In the genomic region with DNA sequence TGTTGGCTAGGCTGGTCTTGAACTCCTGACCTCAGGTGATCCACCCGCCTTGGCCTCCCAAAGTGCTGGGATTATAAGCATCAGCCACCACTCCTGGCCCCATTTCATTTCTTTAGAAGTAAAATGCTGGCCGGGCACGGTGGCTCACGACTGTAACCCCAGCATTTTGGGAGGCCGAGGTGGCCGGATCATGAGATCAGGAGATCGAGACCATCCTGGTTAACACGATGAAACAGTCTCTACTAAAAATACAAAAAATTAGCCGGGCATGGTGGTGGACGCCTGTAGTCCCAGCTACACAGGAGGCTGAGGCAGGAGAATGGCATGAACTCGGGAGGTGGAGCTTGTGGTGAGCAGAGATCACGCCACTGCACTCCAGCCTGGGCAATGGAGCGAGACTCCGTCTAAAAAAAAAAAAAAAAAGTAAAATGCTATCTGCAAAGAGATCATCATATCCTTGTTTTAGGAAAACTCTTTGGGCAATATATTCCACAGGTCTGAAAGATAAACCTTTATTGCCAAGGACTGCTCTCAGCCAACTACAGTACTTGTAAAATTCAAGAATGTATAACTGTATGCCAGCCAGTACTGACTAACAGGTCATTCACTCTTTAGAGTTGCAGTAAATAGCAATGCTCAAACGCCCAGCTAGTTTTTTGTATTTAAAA, we compare ENCODE assay signal across 23 cellular contexts. TPM values are rescaled to one million over a fixed set of nuclear protein-coding genes. Genes with fewer than 3 reads are reported as not detected.
A peak's percentile ranks its signal among the peaks of the same experiment; 100 is the strongest.
DNase-seq lines count a peak whose midpoint lies in the region; ATAC-seq and TF ChIP-seq lines count a peak whose summit lies in the region.
"Had no signal": no experiment of that assay in that cellular context is flagged by ENCODE, and none has a peak within 500 bp of the region (broad histone marks: within the 10 kb centered on the region; RNA-seq: fewer than 3 reads in every experiment).

No MANE protein-coding gene starts in this region.

- H3K4me3 Mint-ChIP-seq in HFFc6: peak overlapping the region; percentile 32; the same call in 1 of the 2 replicates
- H3K4me3 Mint-ChIP-seq in activated T-helper 2 cell treated with anti-CD3 and anti-CD28 coated beads, Interferon-gamma antibody, Interleukin-2, Interleukin-4, amounts not matched to agents 10 μg/mL and 5 μg/mL and 100 μg/mL, durations not matched to agents 14 hours and 24 hours and 36 hours (ENCODE audit: low read depth): no peak overlapping the region
- no peak overlapping the region for H3K4me3 Mint-ChIP-seq in activated T-cell treated with anti-CD3 and anti-CD28 coated beads, Interleukin-2, amount 50 U/mL, for 72 hours
- H3K4me3 Mint-ChIP-seq: CD4-positive, alpha-beta memory T cell; neural progenitor cell; stimulated activated effector memory CD8-positive, alpha-beta T cell treated with anti-CD3 and anti-CD28 coated beads, Interleukin-12 subunit alpha, Interleukin-12 subunit beta, amount 100 ng/mL, for 72 hours; type B pancreatic cell had no signal

- H3K27me3 ChIP-seq in muscle layer of colon (ENCODE audit: control insufficient read depth in 1 of 2, insufficient read depth in 2 of 2, low read length in 2 of 2): peaks cover 0 to 9% of the 10 kb centered on the region in 2 donors
- H3K27me3 ChIP-seq: neural progenitor cell, SJCRH30 had no signal

- peaks cover 49% of the 10 kb centered on the region for H3K4me1 Mint-ChIP-seq in HFFc6 (ENCODE audit: low read depth)
- H3K4me1 Mint-ChIP-seq in activated T-helper 2 cell treated with anti-CD3 and anti-CD28 coated beads, Interferon-gamma antibody, Interleukin-2, Interleukin-4, amounts not matched to agents 10 μg/mL and 5 μg/mL and 100 μg/mL, durations not matched to agents 14 hours and 24 hours and 36 hours (ENCODE audit: low read depth): peaks cover 9% of the 10 kb centered on the region
- peaks cover 11% of the 10 kb centered on the region for H3K4me1 Mint-ChIP-seq in activated T-cell treated with anti-CD3 and anti-CD28 coated beads, Interleukin-2, amount 50 U/mL, for 72 hours (ENCODE audit: low read depth)

- H3K4me3 ChIP-seq in AG09309 (ENCODE audit: control insufficient read depth, low read depth, low read length) (no peak overlapping the region), muscle layer of colon (ENCODE audit: low read depth in 1 of 2, low read length in 2 of 2) (no peak overlapping the region)
- H3K4me3 ChIP-seq: HAP-1, K562, neural progenitor cell, SJCRH30 had no signal

- H3K9ac ChIP-seq in muscle layer of colon (ENCODE audit: low read length): no peak overlapping the region
- H3K9ac ChIP-seq: neural progenitor cell had no signal

- TF ChIP-seq CTCF in AG09309 (IDR thresholded peaks at IDR 0.05; ENCODE audit: control insufficient read depth, insufficient read depth, low read depth, low read length, missing control alignments): no peak
- TF ChIP-seq CTCF in HFFc6 (IDR thresholded peaks at IDR 0.05): no peak

- H3K4me1 ChIP-seq in muscle layer of colon (ENCODE audit: insufficient read depth, low read length): no peaks in the 10 kb centered on the region

- no peaks in the 10 kb centered on the region for H3K36me3 ChIP-seq in muscle layer of colon (ENCODE audit: insufficient read depth, low read length)
- H3K36me3 ChIP-seq: neural progenitor cell had no signal

- no peak for ATAC-seq in activated T-cell treated with anti-CD3 and anti-CD28 coated beads, Interleukin-2, amount 50 U/mL, for 72 hours (replicated peaks in 1 of 2)
- ATAC-seq: K562; stimulated activated effector memory CD8-positive, alpha-beta T cell treated with anti-CD3 and anti-CD28 coated beads, Interleukin-12 subunit alpha, Interleukin-12 subunit beta, amount 100 ng/mL, for 72 hours had no signal

- DNase-seq in AG09309 (ENCODE audit: low read depth) (peak; percentile 42), HFFc6 (peak; percentile 25), ecto neural progenitor cell (ENCODE audit: low spot score) (no peak), SW480 (ENCODE audit: low spot score) (no peak)
- no peak for DNase-seq in activated T-helper 2 cell treated with anti-CD3 and anti-CD28 coated beads, Interferon-gamma antibody, Interleukin-2, Interleukin-4, amounts not matched to agents 10 μg/mL and 5 μg/mL and 100 μg/mL, durations not matched to agents 14 hours and 24 hours and 36 hours (ENCODE audit: low spot score)
- no peak for DNase-seq in activated CD8-positive, alpha-beta memory T cell treated with anti-CD3 and anti-CD28 coated beads, Interleukin-2, amount 50 U/mL, for 48 hours
- DNase-seq in activated T-cell treated with anti-CD3 and anti-CD28 coated beads, Interleukin-2, amount 50 U/mL, for 72 hours: no peak
- DNase-seq: activated CD4-positive, alpha-beta T cell treated with anti-CD3 and anti-CD28 coated beads for 1 hour; activated gamma-delta T cell treated with Interleukin-2 at 50 U/mL for 16 hours; CD4-positive, alpha-beta memory T cell; DMS79 treated with DMSO at 0.1 percent for 48 hours; effector CD8-positive, alpha-beta T cell; NCI-H1092; NCI-H524; SJCRH30 had no signal

- intact Hi-C loops in activated T-helper 2 cell treated with anti-CD3 and anti-CD28 coated beads, Interferon-gamma antibody, Interleukin-2, Interleukin-4, amounts not matched to agents 10 μg/mL and 5 μg/mL and 100 μg/mL, durations not matched to agents 14 hours and 24 hours and 36 hours (cut with micrococcal nuclease): loop anchor here (5.0 kb wide), 1 partner anchor 49 kb away; no protein-coding TSS in a partner anchor

- no peaks in the 10 kb centered on the region for H3K9me3 Mint-ChIP-seq in HFFc6
- H3K9me3 Mint-ChIP-seq in activated T-helper 2 cell treated with anti-CD3 and anti-CD28 coated beads, Interferon-gamma antibody, Interleukin-2, Interleukin-4, amounts not matched to agents 10 μg/mL and 5 μg/mL and 100 μg/mL, durations not matched to agents 14 hours and 24 hours and 36 hours: no peaks in the 10 kb centered on the region
- H3K9me3 Mint-ChIP-seq in activated T-cell treated with anti-CD3 and anti-CD28 coated beads, Interleukin-2, amount 50 U/mL, for 72 hours: no peaks in the 10 kb centered on the region
- H3K9me3 Mint-ChIP-seq: CD4-positive, alpha-beta memory T cell; neural progenitor cell; stimulated activated effector memory CD8-positive, alpha-beta T cell treated with anti-CD3 and anti-CD28 coated beads, Interleukin-12 subunit alpha, Interleukin-12 subunit beta, amount 100 ng/mL, for 72 hours; type B pancreatic cell had no signal

- H3K27ac Mint-ChIP-seq in HFFc6: no peak overlapping the region
- peak overlapping the region; percentile 22 for H3K27ac Mint-ChIP-seq in activated T-helper 2 cell treated with anti-CD3 and anti-CD28 coated beads, Interferon-gamma antibody, Interleukin-2, Interleukin-4, amounts not matched to agents 10 μg/mL and 5 μg/mL and 100 μg/mL, durations not matched to agents 14 hours and 24 hours and 36 hours
- H3K27ac Mint-ChIP-seq in activated T-cell treated with anti-CD3 and anti-CD28 coated beads, Interleukin-2, amount 50 U/mL, for 72 hours: no peak overlapping the region
- H3K27ac Mint-ChIP-seq: CD4-positive, alpha-beta memory T cell; neural progenitor cell; stimulated activated effector memory CD8-positive, alpha-beta T cell treated with anti-CD3 and anti-CD28 coated beads, Interleukin-12 subunit alpha, Interleukin-12 subunit beta, amount 100 ng/mL, for 72 hours; type B pancreatic cell had no signal

- no peaks in the 10 kb centered on the region for H3K9me3 ChIP-seq in muscle layer of colon (ENCODE audit: low read length)
- H3K9me3 ChIP-seq: HAP-1, SJCRH30 had no signal

- peaks cover 3% of the 10 kb centered on the region for H3K27me3 Mint-ChIP-seq in HFFc6 (ENCODE audit: insufficient read depth)
- peaks cover 35% of the 10 kb centered on the region for H3K27me3 Mint-ChIP-seq in activated T-helper 2 cell treated with anti-CD3 and anti-CD28 coated beads, Interferon-gamma antibody, Interleukin-2, Interleukin-4, amounts not matched to agents 10 μg/mL and 5 μg/mL and 100 μg/mL, durations not matched to agents 14 hours and 24 hours and 36 hours (ENCODE audit: low read depth)
- peaks cover 33% of the 10 kb centered on the region for H3K27me3 Mint-ChIP-seq in activated T-cell treated with anti-CD3 and anti-CD28 coated beads, Interleukin-2, amount 50 U/mL, for 72 hours (ENCODE audit: low read depth)

- peaks cover 21% of the 10 kb centered on the region for H3K36me3 Mint-ChIP-seq in HFFc6 (ENCODE audit: low read depth)
- H3K36me3 Mint-ChIP-seq in activated T-helper 2 cell treated with anti-CD3 and anti-CD28 coated beads, Interferon-gamma antibody, Interleukin-2, Interleukin-4, amounts not matched to agents 10 μg/mL and 5 μg/mL and 100 μg/mL, durations not matched to agents 14 hours and 24 hours and 36 hours (ENCODE audit: low read depth): no peaks in the 10 kb centered on the region
- peaks cover 0 to 2% of the 10 kb centered on the region in 2 donors for H3K36me3 Mint-ChIP-seq in activated T-cell treated with anti-CD3 and anti-CD28 coated beads, Interleukin-2, amount 50 U/mL, for 72 hours (ENCODE audit: insufficient read depth in 2 of 2)
- H3K36me3 Mint-ChIP-seq: CD4-positive, alpha-beta memory T cell; type B pancreatic cell had no signal

- H3K27ac ChIP-seq in muscle layer of colon (ENCODE audit: low read depth, low read length): peak overlapping the region; percentile 61
- H3K27ac ChIP-seq: neural progenitor cell, SJCRH30 had no signal

RNA-seq across cellular contexts. Expression of a gene that starts 3.8 kb away (rescaled TPM):
- 10 to 100 TPM; 47.3 to 71.3 (median 59.3) TPM for total RNA-seq in HFFc6 (2021; fragmentation: NEBNext Ultra II Directional; extraction: Animal tissue kit (Norgen Biotek cat#: 25700))
- total RNA-seq in activated T-helper 2 cell treated with anti-CD3 and anti-CD28 coated beads, Interferon-gamma antibody, Interleukin-2, Interleukin-4, amounts not matched to agents 10 μg/mL and 5 μg/mL and 100 μg/mL, durations not matched to agents 14 hours and 24 hours and 36 hours: 8.2 and 9.4 TPM in 2 replicates
- total RNA-seq in activated T-cell treated with anti-CD3 and anti-CD28 coated beads, Interleukin-2, amount 50 U/mL, for 72 hours: 1 to 10 TPM; 2.3 to 4.7 TPM
- total RNA-seq: CD4-positive, alpha-beta memory T cell had no signal

RNA-seq across cellular contexts. Expression of a gene that starts 21.4 kb away (rescaled TPM):
- total RNA-seq in HFFc6 (2021; fragmentation: NEBNext Ultra II Directional; extraction: Animal tissue kit (Norgen Biotek cat#: 25700)): not detected
- not detected in 2 replicates for total RNA-seq in activated T-helper 2 cell treated with anti-CD3 and anti-CD28 coated beads, Interferon-gamma antibody, Interleukin-2, Interleukin-4, amounts not matched to agents 10 μg/mL and 5 μg/mL and 100 μg/mL, durations not matched to agents 14 hours and 24 hours and 36 hours
- not detected for total RNA-seq in activated T-cell treated with anti-CD3 and anti-CD28 coated beads, Interleukin-2, amount 50 U/mL, for 72 hours
- total RNA-seq: CD4-positive, alpha-beta memory T cell; K562; kidney epithelial cell; pulmonary artery endothelial cell; SJCRH30 had no signal

Comparison
In these comparisons a context has a peak if more than half of its experiments do, and no peak if none do; other contexts are left out.
1. DNase-seq: peak in AG09309 (single experiment) and HFFc6 (single experiment); none in activated T-helper 2 cell treated with anti-CD3 and anti-CD28 coated beads, Interferon-gamma antibody, Interleukin-2, Interleukin-4, amounts not matched to agents 10 μg/mL and 5 μg/mL and 100 μg/mL, durations not matched to agents 14 hours and 24 hours and 36 hours (single experiment), activated CD8-positive, alpha-beta memory T cell treated with anti-CD3 and anti-CD28 coated beads, Interleukin-2, amount 50 U/mL, for 48 hours (single experiment), activated T-cell treated with anti-CD3 and anti-CD28 coated beads, Interleukin-2, amount 50 U/mL, for 72 hours (0 of 2), ecto neural progenitor cell (single experiment) and SW480 (single experiment).